In the genomic region with DNA sequence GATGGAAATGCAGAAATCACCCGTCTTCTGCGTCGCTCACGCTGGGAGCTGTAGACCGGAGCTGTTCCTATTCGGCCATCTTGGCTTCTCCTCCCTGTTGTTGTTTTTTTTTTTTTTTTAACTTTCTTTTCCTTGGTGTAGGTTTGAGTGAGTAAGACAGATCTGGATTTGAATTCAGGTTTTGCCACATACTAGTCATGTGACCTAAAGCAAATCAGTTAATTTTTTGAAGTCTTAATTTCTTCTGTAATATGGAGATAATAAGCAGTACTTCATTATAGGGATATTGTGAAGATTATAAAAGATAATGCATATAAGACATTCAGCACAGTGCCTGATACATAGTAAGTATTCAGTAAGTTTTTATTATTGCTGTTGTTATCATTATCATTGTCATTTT, we compare ENCODE assay signal across 39 cellular contexts. TPM values are rescaled to one million over a fixed set of nuclear protein-coding genes. Genes with fewer than 3 reads are reported as not detected.
"Had no signal": no experiment of that assay in that cellular context is flagged by ENCODE, and none has a peak within 500 bp of the region (broad histone marks: within the 10 kb centered on the region; RNA-seq: fewer than 3 reads in every experiment).

No MANE protein-coding gene starts in this region.

- ATAC-seq: activated CD8-positive, alpha-beta T cell treated with anti-CD3 and anti-CD28 coated beads for 36 hours; activated naive CD4-positive, alpha-beta T cell treated with anti-CD3 and anti-CD28 coated beads, Interleukin-2, amount 50 U/mL, for 72 hours; activated T-cell treated with anti-CD3 and anti-CD28 coated beads, Interleukin-2, amount 50 U/mL, for 4 hours; activated T-cell treated with anti-CD3 and anti-CD28 coated beads, Interleukin-2, amount 50 U/mL, for 72 hours; activated T-helper 17 cell treated with anti-CD3 and anti-CD28 coated beads, Interleukin-2, amount 50 U/mL, for 72 hours; body of pancreas had no signal

- H3K27me3 Mint-ChIP-seq: activated B cell treated with CpG ODN at 0.5 μM for 24 hours; activated CD4-positive, alpha-beta memory T cell treated with anti-CD3 and anti-CD28 coated beads for 36 hours; activated CD4-positive, alpha-beta T cell treated with anti-CD3 and anti-CD28 coated beads, Interleukin-2, amount 10 ng/mL, durations not matched to agents 24 days and 14 days; activated CD8-positive, alpha-beta T cell treated with anti-CD3 and anti-CD28 coated beads for 36 hours; activated naive CD8-positive, alpha-beta T cell treated with anti-CD3 and anti-CD28 coated beads for 36 hours; activated T-helper 17 cell treated with anti-CD3 and anti-CD28 coated beads, Interleukin-2, amount 50 U/mL, for 72 hours had no signal

- H3K4me3 Mint-ChIP-seq: activated B cell treated with CpG ODN at 0.5 μM for 24 hours; activated CD4-positive, alpha-beta memory T cell treated with anti-CD3 and anti-CD28 coated beads for 36 hours; activated CD4-positive, alpha-beta T cell treated with anti-CD3 and anti-CD28 coated beads, Interleukin-2, amount 10 ng/mL, durations not matched to agents 24 days and 14 days; activated CD8-positive, alpha-beta T cell treated with anti-CD3 and anti-CD28 coated beads for 36 hours; activated naive CD4-positive, alpha-beta T cell treated with anti-CD3 and anti-CD28 coated beads for 36 hours; activated naive CD8-positive, alpha-beta T cell treated with anti-CD3 and anti-CD28 coated beads for 36 hours; activated T-cell treated with anti-CD3 and anti-CD28 coated beads, Interleukin-2, amount 50 U/mL, for 4 hours; activated T-cell treated with anti-CD3 and anti-CD28 coated beads, Interleukin-2, amount 50 U/mL, for 72 hours; activated T-helper 1 cell treated with anti-CD3 and anti-CD28 coated beads, Interleukin-12 subunit alpha, Interleukin-12 subunit beta, Interleukin-2, Interleukin-4 antibody, amounts not matched to agents 30 ng/mL and 10 ng/mL and 1 ng/mL, durations not matched to agents 14 hours and 24 hours and 36 hours; activated T-helper 17 cell treated with anti-CD3 and anti-CD28 coated beads, Interleukin-2, amount 50 U/mL, for 72 hours; T-helper 1 cell treated with Interleukin-12 subunit alpha and Interleukin-12 subunit beta and Interleukin-4 antibody, amounts not matched to agents 30 μg/mL and 1 μg/mL, for 36 hours; T-helper 2 cell treated with Interferon-gamma antibody and Interleukin-4, amounts not matched to agents 5 μg/mL and 100 μg/mL, for 36 hours had no signal

- H3K27ac Mint-ChIP-seq: activated B cell treated with CpG ODN at 0.5 μM for 24 hours; activated CD4-positive, alpha-beta memory T cell treated with anti-CD3 and anti-CD28 coated beads for 36 hours; activated CD4-positive, alpha-beta T cell treated with anti-CD3 and anti-CD28 coated beads, Interleukin-2, amount 10 ng/mL, durations not matched to agents 24 days and 14 days; activated CD8-positive, alpha-beta T cell treated with anti-CD3 and anti-CD28 coated beads for 36 hours; activated naive CD4-positive, alpha-beta T cell treated with anti-CD3 and anti-CD28 coated beads for 36 hours; activated naive CD4-positive, alpha-beta T cell treated with anti-CD3 and anti-CD28 coated beads, Interleukin-2, amount 50 U/mL, for 72 hours; activated naive CD8-positive, alpha-beta T cell treated with anti-CD3 and anti-CD28 coated beads for 36 hours; activated T-cell treated with anti-CD3 and anti-CD28 coated beads, Interleukin-2, amount 50 U/mL, for 72 hours; activated T-helper 1 cell treated with anti-CD3 and anti-CD28 coated beads, Interleukin-12 subunit alpha, Interleukin-12 subunit beta, Interleukin-2, Interleukin-4 antibody, amounts not matched to agents 30 ng/mL and 10 ng/mL and 1 ng/mL, durations not matched to agents 14 hours and 24 hours and 36 hours; activated T-helper 17 cell treated with anti-CD3 and anti-CD28 coated beads, Interleukin-2, amount 50 U/mL, for 72 hours; T-helper 1 cell treated with Interleukin-12 subunit alpha and Interleukin-12 subunit beta and Interleukin-4 antibody, amounts not matched to agents 30 μg/mL and 1 μg/mL, for 36 hours; T-helper 2 cell treated with Interferon-gamma antibody and Interleukin-4, amounts not matched to agents 5 μg/mL and 100 μg/mL, for 36 hours had no signal

- H3K4me3 ChIP-seq: adrenal gland, body of pancreas, breast epithelium had no signal

- H3K4me1 ChIP-seq: adrenal gland, body of pancreas, breast epithelium had no signal

- DNase-seq: activated B cell treated with CpG ODN at 0.5 μM for 24 hours; activated CD4-positive, alpha-beta memory T cell treated with anti-CD3 and anti-CD28 coated beads for 36 hours; activated CD4-positive, alpha-beta T cell treated with anti-CD3 and anti-CD28 coated beads for 4 hours; activated CD4-positive, alpha-beta T cell treated with anti-CD3 and anti-CD28 coated beads, Interleukin-2, amount 10 ng/mL, durations not matched to agents 24 days and 14 days; activated CD4-positive, alpha-beta T cell treated with anti-CD3 and anti-CD28 coated beads, Interleukin-2, amount 50 U/mL, for 1 hour; activated CD4-positive, alpha-beta T cell treated with anti-CD3 and anti-CD28 coated beads, Interleukin-2, amount 50 U/mL, for 4 hours; activated CD4-positive, CD25-positive, alpha-beta regulatory T cell treated with anti-CD3 and anti-CD28 coated beads, Interleukin-2, amount 50 U/mL, for 72 hours; activated CD8-positive, alpha-beta memory T cell treated with anti-CD3 and anti-CD28 coated beads, Interleukin-2, amount 50 U/mL, for 4 hours; activated CD8-positive, alpha-beta T cell treated with anti-CD3 and anti-CD28 coated beads for 36 hours; activated effector memory CD4-positive, alpha-beta T cell treated with anti-CD3 and anti-CD28 coated beads, Interleukin-2, amount 50 U/mL, for 16 hours; activated gamma-delta T cell treated with Interleukin-2 at 50 U/mL for 16 hours; activated naive CD4-positive, alpha-beta T cell; activated naive CD4-positive, alpha-beta T cell treated with anti-CD3 and anti-CD28 coated beads for 36 hours; activated naive CD4-positive, alpha-beta T cell treated with anti-CD3 and anti-CD28 coated beads, Interleukin-2, amount 50 U/mL, for 16 hours; activated naive CD8-positive, alpha-beta T cell treated with anti-CD3 and anti-CD28 coated beads for 36 hours; activated T-cell treated with anti-CD3 and anti-CD28 coated beads for 4 hours; activated T-cell treated with anti-CD3 and anti-CD28 coated beads, Interleukin-2, amount 50 U/mL, for 1 hour; activated T-cell treated with anti-CD3 and anti-CD28 coated beads, Interleukin-2, amount 50 U/mL, for 4 hours; activated T-cell treated with anti-CD3 and anti-CD28 coated beads, Interleukin-2, amount 50 U/mL, for 72 hours; adrenal gland; amniotic stem cell; aorta; body of pancreas; brain microvascular endothelial cell; central memory CD4-positive, alpha-beta T cell; T-helper 2 cell; T-helper 9 cell had no signal

- FAIRE-seq: TTC549 had no signal

- H3K27me3 ChIP-seq: adrenal gland, body of pancreas, brain microvascular endothelial cell had no signal

- H3K27ac ChIP-seq: adrenal gland, body of pancreas, brain microvascular endothelial cell, breast epithelium, VCaP had no signal

- H3K9me3 ChIP-seq: adrenal gland, body of pancreas, breast epithelium had no signal

- H3K4me1 Mint-ChIP-seq: activated B cell treated with CpG ODN at 0.5 μM for 24 hours; activated CD4-positive, alpha-beta T cell treated with anti-CD3 and anti-CD28 coated beads, Interleukin-2, amount 10 ng/mL, durations not matched to agents 24 days and 14 days; activated naive CD8-positive, alpha-beta T cell treated with anti-CD3 and anti-CD28 coated beads for 36 hours; activated T-helper 17 cell treated with anti-CD3 and anti-CD28 coated beads, Interleukin-2, amount 50 U/mL, for 72 hours had no signal

- H3K36me3 ChIP-seq: adrenal gland, brain microvascular endothelial cell, breast epithelium had no signal

- H3K9me3 Mint-ChIP-seq: activated B cell treated with CpG ODN at 0.5 μM for 24 hours; activated CD4-positive, alpha-beta memory T cell treated with anti-CD3 and anti-CD28 coated beads for 36 hours; activated CD4-positive, alpha-beta T cell treated with anti-CD3 and anti-CD28 coated beads, Interleukin-2, amount 10 ng/mL, durations not matched to agents 24 days and 14 days; activated CD8-positive, alpha-beta T cell treated with anti-CD3 and anti-CD28 coated beads for 36 hours; activated naive CD4-positive, alpha-beta T cell treated with anti-CD3 and anti-CD28 coated beads for 36 hours; activated naive CD4-positive, alpha-beta T cell treated with anti-CD3 and anti-CD28 coated beads, Interleukin-2, amount 50 U/mL, for 72 hours; activated naive CD8-positive, alpha-beta T cell treated with anti-CD3 and anti-CD28 coated beads for 36 hours; activated T-cell treated with anti-CD3 and anti-CD28 coated beads, Interleukin-2, amount 50 U/mL, for 4 hours; activated T-cell treated with anti-CD3 and anti-CD28 coated beads, Interleukin-2, amount 50 U/mL, for 72 hours; activated T-helper 1 cell treated with anti-CD3 and anti-CD28 coated beads, Interleukin-12 subunit alpha, Interleukin-12 subunit beta, Interleukin-2, Interleukin-4 antibody, amounts not matched to agents 30 ng/mL and 10 ng/mL and 1 ng/mL, durations not matched to agents 14 hours and 24 hours and 36 hours; activated T-helper 17 cell treated with anti-CD3 and anti-CD28 coated beads, Interleukin-2, amount 50 U/mL, for 72 hours; T-helper 2 cell treated with Interferon-gamma antibody and Interleukin-4, amounts not matched to agents 5 μg/mL and 100 μg/mL, for 36 hours had no signal

- H3K36me3 Mint-ChIP-seq: activated CD4-positive, alpha-beta memory T cell treated with anti-CD3 and anti-CD28 coated beads for 36 hours; activated naive CD4-positive, alpha-beta T cell treated with anti-CD3 and anti-CD28 coated beads, Interleukin-2, amount 50 U/mL, for 72 hours; activated naive CD8-positive, alpha-beta T cell treated with anti-CD3 and anti-CD28 coated beads for 36 hours had no signal

RNA-seq across cellular contexts. Expression of gene BRS3, which starts 41.5 kb away (rescaled TPM):
- total RNA-seq: activated B cell treated with CpG ODN at 0.5 μM for 24 hours; activated CD4-positive, alpha-beta memory T cell treated with anti-CD3 and anti-CD28 coated beads for 36 hours; activated CD4-positive, alpha-beta T cell treated with anti-CD3 and anti-CD28 coated beads, Interleukin-2, amount 10 ng/mL, durations not matched to agents 24 days and 14 days; activated CD8-positive, alpha-beta memory T cell treated with anti-CD3 and anti-CD28 coated beads for 36 hours; activated CD8-positive, alpha-beta T cell treated with anti-CD3 and anti-CD28 coated beads for 36 hours; activated naive CD4-positive, alpha-beta T cell treated with anti-CD3 and anti-CD28 coated beads for 36 hours; activated naive CD4-positive, alpha-beta T cell treated with anti-CD3 and anti-CD28 coated beads, Interleukin-2, amount 50 U/mL, for 72 hours; activated naive CD8-positive, alpha-beta T cell treated with anti-CD3 and anti-CD28 coated beads for 36 hours; activated T-cell treated with anti-CD3 and anti-CD28 coated beads, Interleukin-2, amount 50 U/mL, for 4 hours; activated T-cell treated with anti-CD3 and anti-CD28 coated beads, Interleukin-2, amount 50 U/mL, for 72 hours; activated T-helper 1 cell treated with anti-CD3 and anti-CD28 coated beads, Interleukin-12 subunit alpha, Interleukin-12 subunit beta, Interleukin-2, Interleukin-4 antibody, amounts not matched to agents 30 ng/mL and 10 ng/mL and 1 ng/mL, durations not matched to agents 14 hours and 24 hours and 36 hours; activated T-helper 17 cell treated with anti-CD3 and anti-CD28 coated beads, Interleukin-2, amount 50 U/mL, for 72 hours; adrenal gland; aorta; astrocyte; body of pancreas; breast epithelium; cardiac septum; cerebellum had no signal
- polyA plus RNA-seq: adrenal gland, aorta had no signal
